ENCODE assay signal across 9 cellular contexts in the genomic region with DNA sequence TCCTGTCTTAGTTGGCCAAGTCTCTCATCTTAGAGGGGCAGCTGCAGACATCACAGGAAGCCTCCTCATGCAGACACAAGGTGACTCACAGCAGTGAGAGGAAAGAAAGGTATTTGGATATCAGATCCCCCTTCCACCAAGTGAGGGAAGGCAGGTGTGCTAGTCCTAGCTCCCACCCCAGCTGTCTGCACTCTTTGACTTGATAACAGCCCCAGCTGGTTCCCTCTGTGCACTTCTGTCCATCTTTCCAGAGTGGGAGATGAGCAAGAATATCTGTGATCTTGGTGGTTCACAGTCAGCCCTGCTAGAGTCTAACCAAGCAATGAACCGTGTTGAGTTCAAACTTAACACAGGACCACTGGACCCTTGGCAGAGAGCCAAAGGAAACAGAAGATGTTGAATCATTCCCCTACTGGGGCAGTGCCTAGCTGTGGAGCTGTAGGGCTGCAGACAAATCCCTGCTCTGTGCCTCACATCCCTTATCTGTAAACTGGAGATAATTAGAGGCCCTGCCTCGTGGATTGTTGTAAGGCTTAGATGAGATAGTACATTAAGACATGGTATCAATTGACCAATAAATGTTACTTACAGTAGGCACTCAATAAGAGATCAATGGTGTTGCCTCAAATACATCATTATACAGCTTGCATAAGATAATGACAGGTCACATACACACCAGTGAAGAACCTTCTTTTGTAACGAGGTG. TPM values are rescaled to one million over a fixed set of nuclear protein-coding genes. Genes with fewer than 3 reads are reported as not detected.
DNase-seq lines count a peak whose midpoint lies in the region; ATAC-seq and TF ChIP-seq lines count a peak whose summit lies in the region.
"Had no signal": no experiment of that assay in that cellular context is flagged by ENCODE, and none has a peak within 500 bp of the region (broad histone marks: within the 10 kb centered on the region; RNA-seq: fewer than 3 reads in every experiment).

No MANE protein-coding gene starts in this region.

- peaks cover 6% of the 10 kb centered on the region for H3K9me3 ChIP-seq in left ventricle myocardium inferior (replicated peaks)

- no peaks in the 10 kb centered on the region for H3K36me3 Mint-ChIP-seq in type B pancreatic cell

- intact Hi-C loops in left ventricle myocardium inferior (cut with micrococcal nuclease) = no loop called here
- intact Hi-C loops in cardiac septum (cut with DNase I) = loop anchor here (5.0 kb wide), 1 partner anchor 82 kb away; no protein-coding TSS in a partner anchor

- no peaks in the 10 kb centered on the region for H3K27me3 ChIP-seq in left ventricle myocardium inferior (ENCODE audit: low read depth)

- no peak for ATAC-seq in activated CD4-positive, CD25-positive, alpha-beta regulatory T cell treated with anti-CD3 and anti-CD28 coated beads, Interleukin-2, amount 50 U/mL, for 24 hours

- H3K27ac ChIP-seq in left ventricle myocardium inferior (replicated peaks) = peak overlapping the region; percentile 61

- no peak for TF ChIP-seq CTCF in left ventricle myocardium inferior (IDR thresholded peaks at IDR 0.05; ENCODE audit: borderline replicate concordance)
- no peak for TF ChIP-seq CTCF in fibroblast of villous mesenchyme (IDR thresholded peaks at IDR 0.05; ENCODE audit: insufficient read depth, low read depth, low read length)
- no peak for TF ChIP-seq CTCF in type B pancreatic cell (conservative IDR thresholded peaks at IDR 0.05)

- DNase-seq in left ventricle myocardium inferior (no peak), cardiac septum (ENCODE audit: low spot score) (no peak), OCI-M1 (lab: John Stamatoyannopoulos, UW) (peak; percentile 52), fibroblast of villous mesenchyme (ENCODE audit: low read depth) (peak; percentile 38), type B pancreatic cell (ENCODE audit: extremely low spot score, unreplicated experiment) (no peak), globus pallidus (ENCODE audit: low spot score) (no peak), middle frontal gyrus (ENCODE audit: extremely low spot score, low spot score) (no peak)
- DNase-seq: DMS79 treated with DMSO at 0.1 percent for 48 hours had no signal

- H3K27me3 Mint-ChIP-seq in type B pancreatic cell = no peaks in the 10 kb centered on the region

- no peaks in the 10 kb centered on the region for H3K9me3 Mint-ChIP-seq in type B pancreatic cell

- H3K4me3 ChIP-seq in left ventricle myocardium inferior (no peak overlapping the region), fibroblast of villous mesenchyme (ENCODE audit: low read depth, low read length) (no peak overlapping the region)

- H3K4me3 Mint-ChIP-seq in type B pancreatic cell = no peak overlapping the region

- H3K4me1 Mint-ChIP-seq in type B pancreatic cell (ENCODE audit: unreplicated experiment) = peaks cover 40% of the 10 kb centered on the region

- H3K4me1 ChIP-seq in left ventricle myocardium inferior = peaks cover 44% of the 10 kb centered on the region

- peak overlapping the region; percentile 26 for H3K27ac Mint-ChIP-seq in type B pancreatic cell

- H3K36me3 ChIP-seq in left ventricle myocardium inferior = no peaks in the 10 kb centered on the region

RNA-seq across cellular contexts. Expression of gene SH3RF2, which starts 39.1 kb away (rescaled TPM):
- total RNA-seq in left ventricle myocardium inferior (376 TPM), cardiac septum (231 TPM), fibroblast of villous mesenchyme (0.97 and 2.2 TPM in 2 replicates), type B pancreatic cell (ENCODE audit: low replicate concordance) (11.2 and 20.8 TPM in 2 replicates)

Comparison
In these comparisons a context has a peak if more than half of its experiments do, and no peak if none do; other contexts are left out.
1. DNase-seq: peak in OCI-M1 (single experiment) and fibroblast of villous mesenchyme (single experiment); none in left ventricle myocardium inferior (single experiment), cardiac septum (single experiment), type B pancreatic cell (single experiment), globus pallidus (single experiment) and middle frontal gyrus (single experiment).
2. RNA of gene SH3RF2, which starts 39.1 kb away (total RNA-seq): 376 TPM in left ventricle myocardium inferior (single experiment) and 231 TPM in cardiac septum (single experiment); 11.2 to 20.8 TPM in type B pancreatic cell and 0.97 to 2.2 TPM in fibroblast of villous mesenchyme; every median in the first group is over 10 times any median in the second.